In genomic region chr18:75255113-75255512, GRCh38 we compare ENCODE assay signal across 16 cellular contexts. TPM values are rescaled to one million over a fixed set of nuclear protein-coding genes. Genes with fewer than 3 reads are reported as not detected.
DNase-seq lines count a peak whose midpoint lies in the region; ATAC-seq and TF ChIP-seq lines count a peak whose summit lies in the region.
"Had no signal": no experiment of that assay in that cellular context is flagged by ENCODE, and none has a peak within 500 bp of the region (broad histone marks: within the 10 kb centered on the region; RNA-seq: fewer than 3 reads in every experiment).

No MANE protein-coding gene starts in this region.

- H3K9me3 Mint-ChIP-seq in immature natural killer cell = no peaks in the 10 kb centered on the region
- H3K9me3 Mint-ChIP-seq: CD4-positive, CD25-positive, alpha-beta regulatory T cell; IgD-negative memory B cell had no signal

- peaks cover 13% of the 10 kb centered on the region for H3K4me1 ChIP-seq in testis

- H3K9me3 ChIP-seq in testis = no peaks in the 10 kb centered on the region
- H3K9me3 ChIP-seq: BLaER1, HAP-1 had no signal

- TF ChIP-seq POLR2A in testis (IDR thresholded peaks at IDR 0.05) = no peak

- H3K4me3 ChIP-seq in testis = no peak overlapping the region
- H3K4me3 ChIP-seq: BLaER1, HAP-1 had no signal

- no peaks in the 10 kb centered on the region for H3K27me3 Mint-ChIP-seq in immature natural killer cell (ENCODE audit: low read depth in 3 of 3)
- H3K27me3 Mint-ChIP-seq: CD4-positive, CD25-positive, alpha-beta regulatory T cell; IgD-negative memory B cell had no signal

- ATAC-seq in HG02870 (IDR thresholded peaks at IDR 0.05; ENCODE audit: unreplicated experiment) = no peak

- H3K36me3 Mint-ChIP-seq in immature natural killer cell = no peaks in the 10 kb centered on the region
- H3K36me3 Mint-ChIP-seq: CD4-positive, CD25-positive, alpha-beta regulatory T cell; IgD-negative memory B cell had no signal

- peak overlapping the region; percentile 17 to 23 for H3K27ac ChIP-seq in testis
- H3K27ac ChIP-seq: BLaER1 had no signal

- WGBS in testis, 2 donors = 73 to 80% methylated on average over 3 of the region's 3 CpGs

- H3K36me3 ChIP-seq in testis (ENCODE audit: low read depth, missing control alignments) = no peaks in the 10 kb centered on the region
- H3K36me3 ChIP-seq: BLaER1, HAP-1 had no signal

- TF ChIP-seq CTCF in testis (IDR thresholded peaks at IDR 0.05) = no peak

- H3K27ac Mint-ChIP-seq in immature natural killer cell = peak overlapping the region in 4 of 6 donors; percentile 53 to 74 (median 67)

- H3K4me1 Mint-ChIP-seq in immature natural killer cell = peaks cover 65 to 87% of the 10 kb centered on the region in 2 donors

- peak; percentile 15 for DNase-seq in NCI-H2171 treated with DMSO at 0.1 percent for 48 hours (lab: John Stamatoyannopoulos, UW)
- no peak for DNase-seq in NCI-H2171 (lab: John Stamatoyannopoulos, UW)
- DNase-seq in NCI-H69 (lab: John Stamatoyannopoulos, UW) = peak; percentile 52
- no peak for DNase-seq in immature natural killer cell
- DNase-seq in testis = no peak
- DNase-seq in DMS53 treated with DMSO at 0.1 percent for 48 hours (lab: John Stamatoyannopoulos, UW; ENCODE audit: unreplicated experiment) = no peak
- no peak for DNase-seq in activated CD4-positive, alpha-beta T cell treated with anti-CD3 and anti-CD28 coated beads, Interleukin-2, amount 50 U/mL, for 48 hours
- DNase-seq: 8988T; AML-193; CD4-positive, CD25-positive, alpha-beta regulatory T cell; DMS79 treated with DMSO at 0.1 percent for 48 hours; EL had no signal

- intact Hi-C loops in testis (cut with DNase I; ENCODE audit: low total_unique reads) = loop anchor here (10.0 kb wide), 1 partner anchor 50 kb away; the partner anchor contains the start of gene PTGR3

- H3K4me3 Mint-ChIP-seq in immature natural killer cell = peak overlapping the region in 4 of 5 donors; percentile 1 to 41 (median 14)
- H3K4me3 Mint-ChIP-seq: CD4-positive, CD25-positive, alpha-beta regulatory T cell; IgD-negative memory B cell had no signal

- H3K27me3 ChIP-seq in testis = no peaks in the 10 kb centered on the region
- H3K27me3 ChIP-seq: BLaER1 had no signal

RNA-seq across cellular contexts. Expression of gene TSHZ1, which starts 44.5 kb away (rescaled TPM):
- 10 to 100 TPM in 1 of 3 donors, 1 to 10 TPM in 2; 1.7 to 10.7 (median 3.5) TPM for polyA plus RNA-seq in immature natural killer cell
- 10 to 100 TPM; 18.4 to 36.2 TPM for total RNA-seq in testis
- 12.8 TPM for polyA plus RNA-seq in testis (ENCODE audit: insufficient read depth, low read depth, low replicate concordance)

RNA-seq across cellular contexts. Expression of gene PTGR3, which starts 46.2 kb away (rescaled TPM):
- polyA plus RNA-seq in immature natural killer cell (10 to 100 TPM; 18.4 to 32.9 (median 26.1) TPM), testis (ENCODE audit: insufficient read depth, low read depth, low replicate concordance) (15.7 TPM)
- total RNA-seq in testis = 10 to 100 TPM; 13.9 to 27.9 TPM

Comparison
In these comparisons a context has a peak if more than half of its experiments do, and no peak if none do; other contexts are left out.
1. DNase-seq: peak in NCI-H2171 treated with DMSO at 0.1 percent for 48 hours (single experiment) and NCI-H69 (single experiment); none in NCI-H2171 (single experiment), immature natural killer cell (0 of 3), testis (single experiment), DMS53 treated with DMSO at 0.1 percent for 48 hours (single experiment) and activated CD4-positive, alpha-beta T cell treated with anti-CD3 and anti-CD28 coated beads, Interleukin-2, amount 50 U/mL, for 48 hours (0 of 2).